Comparison of ENCODE assay signal across 8 cellular contexts in the genomic region with DNA sequence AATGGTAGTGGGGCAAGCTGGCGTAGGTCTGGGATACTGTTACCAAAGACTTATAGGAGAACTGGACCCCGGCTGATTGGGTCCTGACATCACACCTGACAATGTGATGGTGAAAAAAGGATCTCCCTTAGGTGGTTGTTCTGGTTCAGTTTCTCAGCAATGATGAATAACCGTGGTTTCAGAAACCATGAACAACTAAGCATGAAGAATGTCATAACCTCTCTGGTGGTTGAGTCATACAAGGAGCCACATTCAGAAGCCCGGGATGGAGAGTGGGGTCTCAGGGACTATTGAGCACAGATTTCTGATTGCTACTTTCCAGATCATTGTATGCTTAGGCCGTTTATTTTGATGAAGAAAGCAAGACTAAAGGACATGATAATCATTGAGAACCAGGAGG. TPM values are rescaled to one million over a fixed set of nuclear protein-coding genes. Genes with fewer than 3 reads are reported as not detected.
DNase-seq lines count a peak whose midpoint lies in the region; ATAC-seq and TF ChIP-seq lines count a peak whose summit lies in the region.

No MANE protein-coding gene starts in this region.

- H3K27me3 ChIP-seq in CD4-positive, alpha-beta T cell (ENCODE audit: control insufficient read depth, insufficient read depth, low read length), result no peaks in the 10 kb centered on the region

- POLR2A ChIA-PET in activated B cell treated with CpG ODN at 0.5 μM for 24 hours (lab: Charles Lee), result interaction anchor here (0.8 to 8.2 kb wide), 11 partner anchors 11 to 291 kb away, joined by 3 to 121 read pairs (median 6); partner anchors contain the start of genes ACTRT3, GPR160 and SEC62
- POLR2A ChIA-PET in CD4-positive, alpha-beta T cell (lab: Charles Lee), result no interaction called here

- peak overlapping the region; percentile 87 for H3K27ac Mint-ChIP-seq in activated B cell treated with CpG ODN at 0.5 μM for 24 hours
- no peak overlapping the region for H3K27ac Mint-ChIP-seq in CD4-positive, alpha-beta T cell
- no peak overlapping the region for H3K27ac Mint-ChIP-seq in glutamatergic neuron (ENCODE audit: unreplicated experiment)

- H3K4me3 Mint-ChIP-seq in activated B cell treated with CpG ODN at 0.5 μM for 24 hours, result peak overlapping the region; percentile 77
- H3K4me3 Mint-ChIP-seq in CD4-positive, alpha-beta T cell, result no peak overlapping the region
- no peak overlapping the region for H3K4me3 Mint-ChIP-seq in glutamatergic neuron (ENCODE audit: unreplicated experiment)

- DNase-seq in AG20443 (ENCODE audit: low spot score) (peak; percentile 31), GM19238 (ENCODE audit: insufficient read length, low spot score) (peak; percentile 28), activated B cell treated with CpG ODN at 0.5 μM for 24 hours (no peak), dedifferentiated amniotic fluid mesenchymal stem cell (ENCODE audit: extremely low spot score) (no peak), ecto neural progenitor cell (ENCODE audit: low spot score) (no peak), glutamatergic neuron (no peak)
- no peak for DNase-seq in CD4-positive, alpha-beta T cell

- H3K27ac ChIP-seq in CD4-positive, alpha-beta T cell (ENCODE audit: low read depth, low read length), result no peak overlapping the region

- CTCF ChIA-PET in activated B cell treated with CpG ODN at 0.5 μM for 24 hours (lab: Charles Lee), result interaction anchor here (1.3 to 3.1 kb wide), 3 partner anchors 10 to 192 kb away, joined by 4 to 15 read pairs (median 9); no protein-coding TSS in a partner anchor
- CTCF ChIA-PET in CD4-positive, alpha-beta T cell (lab: Charles Lee), result no interaction called here

- H3K9me3 Mint-ChIP-seq in activated B cell treated with CpG ODN at 0.5 μM for 24 hours (no peaks in the 10 kb centered on the region), glutamatergic neuron (ENCODE audit: unreplicated experiment) (no peaks in the 10 kb centered on the region)
- H3K9me3 Mint-ChIP-seq in CD4-positive, alpha-beta T cell, result no peaks in the 10 kb centered on the region

- H3K36me3 Mint-ChIP-seq in activated B cell treated with CpG ODN at 0.5 μM for 24 hours (ENCODE audit: low read depth), result peaks cover 6% of the 10 kb centered on the region
- H3K36me3 Mint-ChIP-seq in CD4-positive, alpha-beta T cell (ENCODE audit: low read depth), result no peaks in the 10 kb centered on the region
- no peaks in the 10 kb centered on the region for H3K36me3 Mint-ChIP-seq in glutamatergic neuron (ENCODE audit: unreplicated experiment)

- H3K27me3 Mint-ChIP-seq in activated B cell treated with CpG ODN at 0.5 μM for 24 hours, result no peaks in the 10 kb centered on the region
- no peaks in the 10 kb centered on the region for H3K27me3 Mint-ChIP-seq in CD4-positive, alpha-beta T cell
- H3K27me3 Mint-ChIP-seq in glutamatergic neuron (ENCODE audit: unreplicated experiment), result no peaks in the 10 kb centered on the region

- ATAC-seq in HG03066 (IDR thresholded peaks at IDR 0.05; ENCODE audit: low read depth, unreplicated experiment), result peak; percentile 63
- peak; percentile 75 for ATAC-seq in activated B cell treated with CpG ODN at 0.5 μM for 24 hours (ENCODE audit: low read depth)
- no peak for ATAC-seq in CD4-positive, alpha-beta T cell (ENCODE audit: poor library complexity)

- no peak for TF ChIP-seq CTCF in activated B cell treated with CpG ODN at 0.5 μM for 24 hours (IDR thresholded peaks at IDR 0.05)
- no peak for TF ChIP-seq CTCF in CD4-positive, alpha-beta T cell (IDR thresholded peaks at IDR 0.05)
- TF ChIP-seq CTCF in glutamatergic neuron (IDR thresholded peaks at IDR 0.05; ENCODE audit: partially characterized antibody, unreplicated experiment), result no peak

- H3K4me1 Mint-ChIP-seq in activated B cell treated with CpG ODN at 0.5 μM for 24 hours, result peaks cover 57% of the 10 kb centered on the region
- peaks cover 11% of the 10 kb centered on the region for H3K4me1 Mint-ChIP-seq in CD4-positive, alpha-beta T cell (ENCODE audit: low read depth)
- no peaks in the 10 kb centered on the region for H3K4me1 Mint-ChIP-seq in glutamatergic neuron (ENCODE audit: low read depth, unreplicated experiment)

- no peaks in the 10 kb centered on the region for H3K9me3 ChIP-seq in CD4-positive, alpha-beta T cell (ENCODE audit: control insufficient read depth, low read length)

- intact Hi-C loops in activated B cell treated with CpG ODN at 0.5 μM for 24 hours (cut with micrococcal nuclease), result loop anchor here (1.0 to 10.0 kb wide), 7 partner anchors 10 to 812 kb away; partner anchors contain the start of genes LRRC34, LRRIQ4, MECOM and MYNN
- intact Hi-C loops in CD4-positive, alpha-beta T cell (cut with DNase I, micrococcal nuclease), result loop anchor here in 1 of 2 experiments (5.0 kb wide), 1 partner anchor 193 kb away; no protein-coding TSS in a partner anchor

RNA-seq across cellular contexts. Expression of gene GPR160, which starts 17.4 kb away (rescaled TPM):
- total RNA-seq in activated B cell treated with CpG ODN at 0.5 μM for 24 hours (63.2 and 65.5 TPM in 2 replicates), glutamatergic neuron (ENCODE audit: unreplicated experiment) (not detected)
- total RNA-seq in CD4-positive, alpha-beta T cell, result 1 to 10 TPM; 5.7 TPM

Comparison
In these comparisons a context has a peak if more than half of its experiments do, and no peak if none do; other contexts are left out.
1. DNase-seq: peak in AG20443 (single experiment) and GM19238 (single experiment); none in activated B cell treated with CpG ODN at 0.5 μM for 24 hours (single experiment), dedifferentiated amniotic fluid mesenchymal stem cell (single experiment), ecto neural progenitor cell (single experiment), CD4-positive, alpha-beta T cell (0 of 10) and glutamatergic neuron (single experiment).